Comparison of ENCODE assay signal across 24 cellular contexts in genomic region chr18:11043694-11044093, GRCh38.
DNase-seq lines count a peak whose midpoint lies in the region; ATAC-seq, FAIRE-seq and TF ChIP-seq lines count a peak whose summit lies in the region.
"Had no signal": no experiment of that assay in that cellular context is flagged by ENCODE, and none has a peak within 500 bp of the region (broad histone marks: within the 10 kb centered on the region; RNA-seq: fewer than 3 reads in every experiment).

No MANE protein-coding gene starts in this region.

- FAIRE-seq in GM12878 (lab: Jason Lieb, UNC) (no peak), HepG2 (lab: Jason Lieb, UNC) (peak; percentile 18)
- FAIRE-seq: GM12892 had no signal

- H3K4me2 ChIP-seq in GM12878 (ENCODE audit: control insufficient read depth, insufficient read depth) (no peak overlapping the region), HepG2 (ENCODE audit: low read depth, low read length) (no peak overlapping the region)
- H3K4me2 ChIP-seq: BLaER1 had no signal

- TF ChIP-seq CTCF in GM12878 (IDR thresholded peaks at IDR 0.05 in 2 of 3, conservative IDR thresholded peaks at IDR 0.05 in 1 of 3; ENCODE audit: control insufficient read depth in 2 of 3, extremely low read depth in 1 of 3, insufficient read depth in 1 of 3, low read depth in 3 of 3, low read length in 3 of 3) = no peak
- no peak for TF ChIP-seq CTCF in HepG2 (CRISPR knock-in tag; IDR thresholded peaks at IDR 0.05)
- TF ChIP-seq CTCF in right lobe of liver (IDR thresholded peaks at IDR 0.05) = no peak
- TF ChIP-seq CTCF in adrenal gland (IDR thresholded peaks at IDR 0.05) = no peak

- H3K9ac ChIP-seq in GM12878 (ENCODE audit: control insufficient read depth, insufficient read depth, low read length) (no peak overlapping the region), HepG2 (ENCODE audit: insufficient read depth, low read depth, low read length) (no peak overlapping the region)
- H3K9ac ChIP-seq: BLaER1 had no signal

- TF ChIP-seq EP300 in GM12878 (IDR thresholded peaks at IDR 0.05; ENCODE audit: borderline replicate concordance in 1 of 2, control insufficient read depth in 1 of 2, low read depth in 2 of 2, low read length in 2 of 2) = no peak
- peak in 1 of 2 experiments; percentile 16; a peak in 1 of 4 replicates for TF ChIP-seq EP300 in HepG2 (IDR thresholded peaks at IDR 0.05; ENCODE audit: low read depth in 2 of 2, low read length in 2 of 2)
- TF ChIP-seq EP300 in HepG2 (CRISPR knock-in tag; IDR thresholded peaks at IDR 0.05; ENCODE audit: borderline replicate concordance) = no peak

- peaks cover 14% of the 10 kb centered on the region for H3K9me3 ChIP-seq in GM12878 (replicated peaks; ENCODE audit: control insufficient read depth, insufficient read depth, low read length)
- H3K9me3 ChIP-seq in HepG2 (ENCODE audit: low read length) = peaks cover 8% of the 10 kb centered on the region
- H3K9me3 ChIP-seq in right lobe of liver = no peaks in the 10 kb centered on the region
- no peaks in the 10 kb centered on the region for H3K9me3 ChIP-seq in adrenal gland (replicated peaks in 1 of 3)
- H3K9me3 ChIP-seq: BE2C, BLaER1 had no signal

- H4K20me1 ChIP-seq in GM12878 (ENCODE audit: control insufficient read depth, insufficient read depth) (no peaks in the 10 kb centered on the region), HepG2 (ENCODE audit: insufficient read depth, low read length) (no peaks in the 10 kb centered on the region)
- H4K20me1 ChIP-seq: BLaER1 had no signal

- H3K9me3 Mint-ChIP-seq in naive thymus-derived CD8-positive, alpha-beta T cell = no peaks in the 10 kb centered on the region

- no peak overlapping the region for H3K4me3 Mint-ChIP-seq in naive thymus-derived CD8-positive, alpha-beta T cell
- H3K4me3 Mint-ChIP-seq: CD14-positive monocyte; CD4-positive, alpha-beta memory T cell; CD4-positive, CD25-positive, alpha-beta regulatory T cell; CD8-positive, alpha-beta memory T cell had no signal

- H3K79me2 ChIP-seq in GM12878 (ENCODE audit: control insufficient read depth, insufficient read depth, low read length) (peaks cover 64% of the 10 kb centered on the region), HepG2 (ENCODE audit: insufficient read depth, low read length) (no peaks in the 10 kb centered on the region)

- H3K27me3 ChIP-seq in GM12878 (replicated peaks in 1 of 2; ENCODE audit: control insufficient read depth in 2 of 2, insufficient read depth in 2 of 2, low read length in 1 of 2) (no peaks in the 10 kb centered on the region), HepG2 (ENCODE audit: control insufficient read depth in 1 of 2, insufficient read depth in 2 of 2, low read length in 2 of 2) (no peaks in the 10 kb centered on the region), right lobe of liver (no peaks in the 10 kb centered on the region), adrenal gland (no peaks in the 10 kb centered on the region)
- H3K27me3 ChIP-seq: BE2C, BLaER1 had no signal

- DNase-seq in GM12878 (ENCODE audit: low read depth, low spot score) (no peak), HepG2 (ENCODE audit: low spot score) (peak; percentile 46), right lobe of liver (peak in 1 of 3 donors; percentile 63), adrenal gland (no peak)
- DNase-seq in naive thymus-derived CD8-positive, alpha-beta T cell = no peak
- DNase-seq: 8988T; ACHN; BE2C; C1 segment of cervical spinal cord; CD4-positive, alpha-beta memory T cell; CD4-positive, CD25-positive, alpha-beta regulatory T cell; CD8-positive, alpha-beta memory T cell; COR-L47; DMS 273 treated with DMSO at 0.1 percent for 48 hours; DMS153; DMS53; DMS79; DND-41; EL; GF-D8 had no signal

- RAD21 ChIA-PET in GM12878 (lab: Charles Lee; ENCODE audit: unreplicated experiment) = interaction anchor here (7.5 to 9.7 kb wide), 2 partner anchors 94 to 192 kb away, joined by 78 to 157 read pairs; no protein-coding TSS in a partner anchor

- peaks cover 0 to 6% (median 0%) of the 10 kb centered on the region in 5 donors for H3K27me3 Mint-ChIP-seq in naive thymus-derived CD8-positive, alpha-beta T cell
- H3K27me3 Mint-ChIP-seq: CD8-positive, alpha-beta memory T cell had no signal

- no peaks in the 10 kb centered on the region for H3K36me3 Mint-ChIP-seq in naive thymus-derived CD8-positive, alpha-beta T cell
- H3K36me3 Mint-ChIP-seq: CD14-positive monocyte; CD4-positive, alpha-beta memory T cell; CD4-positive, CD25-positive, alpha-beta regulatory T cell; CD8-positive, alpha-beta memory T cell had no signal

- H3K4me1 ChIP-seq in GM12878 (ENCODE audit: control insufficient read depth, insufficient read depth, low read length) (peaks cover 25% of the 10 kb centered on the region), HepG2 (ENCODE audit: insufficient read depth, low read length) (peaks cover 37% of the 10 kb centered on the region), right lobe of liver (peaks cover 0 to 5% (median 0%) of the 10 kb centered on the region in 4 donors), adrenal gland (replicated peaks in 1 of 2) (peaks cover 0 to 6% of the 10 kb centered on the region in 2 donors)
- H3K4me1 ChIP-seq: BE2C, BLaER1 had no signal

- no peak overlapping the region for H3K27ac ChIP-seq in GM12878 (ENCODE audit: control insufficient read depth, insufficient read depth)
- H3K27ac ChIP-seq in HepG2 (ENCODE audit: extremely low read length, insufficient read depth, low read length) = peak overlapping the region; percentile 14
- no peak overlapping the region for H3K27ac ChIP-seq in right lobe of liver
- no peak overlapping the region for H3K27ac ChIP-seq in adrenal gland
- H3K27ac ChIP-seq: BLaER1 had no signal

- BruUV-seq in GM12878 (replicated peaks; lab: Mats Ljungman, UMichigan) (no TSS peak), HepG2 (replicated peaks; lab: Mats Ljungman, UMichigan) (no TSS peak)

- ATAC-seq in GM12878 (no peak), HepG2 (no peak), right lobe of liver (peak in 3 of 4 donors; percentile 21 to 59 (median 33)), GM18498 (IDR thresholded peaks at IDR 0.05; ENCODE audit: unreplicated experiment) (no peak)
- ATAC-seq in naive thymus-derived CD8-positive, alpha-beta T cell = no peak

- TF ChIP-seq RAD21 in GM12878 (IDR thresholded peaks at IDR 0.05; ENCODE audit: insufficient read depth, low read depth, low read length) (no peak), HepG2 (CRISPR knock-in tag; IDR thresholded peaks at IDR 0.05) (no peak)

- 78% methylated on average over 7 of the region's 7 CpGs for WGBS in GM12878 (ENCODE audit: insufficient coverage, insufficient replicate concordance, low lambda C conversion rate, missing lambda C conversion rate)
- WGBS in HepG2 (ENCODE audit: low lambda C conversion rate) = 63% methylated on average over 7 of the region's 7 CpGs
- WGBS in right lobe of liver (ENCODE audit: insufficient coverage, low coverage, low lambda C conversion rate, missing lambda C conversion rate) = 58% methylated on average over 5 of the region's 7 CpGs
- WGBS in adrenal gland, 4 donors = 74 to 85% (median 85%) methylated on average over 7 of the region's 7 CpGs

- H3K4me1 Mint-ChIP-seq in naive thymus-derived CD8-positive, alpha-beta T cell = no peaks in the 10 kb centered on the region
- H3K4me1 Mint-ChIP-seq: CD14-positive monocyte; CD4-positive, alpha-beta memory T cell; CD4-positive, CD25-positive, alpha-beta regulatory T cell; CD8-positive, alpha-beta memory T cell had no signal

- intact Hi-C loops in GM12878 (cut with micrococcal nuclease; ENCODE audit: unreplicated experiment) = loop anchor here (5.0 to 10.0 kb wide), 2 partner anchors 36 to 51 kb away; no protein-coding TSS in a partner anchor
- intact Hi-C loops in HepG2 (cut with micrococcal nuclease; ENCODE audit: unreplicated experiment) = loop anchor here (5.0 kb wide), 1 partner anchor 79 kb away; no protein-coding TSS in a partner anchor
- intact Hi-C loops in right lobe of liver (cut with DNase I) = loop anchor here (10.0 kb wide), 2 partner anchors 59 to 189 kb away; no protein-coding TSS in a partner anchor
- intact Hi-C loops in adrenal gland (cut with DNase I) = loop anchor here (5.0 to 10.0 kb wide), 2 partner anchors 111 to 191 kb away; no protein-coding TSS in a partner anchor

- SMC1A ChIA-PET in GM12878 (lab: Charles Lee; ENCODE audit: uncharacterized antibody, unreplicated experiment) = interaction anchor here (7.4 to 10.8 kb wide), 3 partner anchors 9 to 191 kb away, joined by 57 to 196 read pairs (median 118); no protein-coding TSS in a partner anchor

- TF ChIP-seq POLR2A in GM12878 (IDR thresholded peaks at IDR 0.05; ENCODE audit: low read depth, low read length) = no peak
- TF ChIP-seq POLR2A in HepG2 (IDR thresholded peaks at IDR 0.05; ENCODE audit: insufficient read depth in 1 of 2, low read depth in 2 of 2, low read length in 2 of 2) = no peak
- TF ChIP-seq POLR2A in right lobe of liver (IDR thresholded peaks at IDR 0.05) = no peak
- no peak for TF ChIP-seq POLR2A in adrenal gland (IDR thresholded peaks at IDR 0.05)

- H3K4me3 ChIP-seq in GM12878 (no peak overlapping the region), HepG2 (replicated peaks in 1 of 3; ENCODE audit: insufficient read depth in 1 of 3, low read depth in 2 of 3, low read length in 3 of 3) (no peak overlapping the region), right lobe of liver (no peak overlapping the region), adrenal gland (no peak overlapping the region)
- H3K4me3 ChIP-seq: BLaER1 had no signal

- H3K27ac Mint-ChIP-seq in naive thymus-derived CD8-positive, alpha-beta T cell = no peak overlapping the region
- H3K27ac Mint-ChIP-seq: CD14-positive monocyte; CD4-positive, alpha-beta memory T cell; CD4-positive, CD25-positive, alpha-beta regulatory T cell had no signal

- POLR2A ChIA-PET in GM12878 (lab: Charles Lee) (interaction anchor here (2.9 kb wide), 1 partner anchor 89 kb away, joined by 7 read pairs; no protein-coding TSS in a partner anchor), HepG2 (lab: Yijun Ruan, JAX) (no interaction called here)
- POLR2A ChIA-PET in naive thymus-derived CD8-positive, alpha-beta T cell (lab: Charles Lee) = no interaction called here

- H2AFZ ChIP-seq in GM12878 (ENCODE audit: control insufficient read depth, low read depth, low read length) (no peak overlapping the region), HepG2 (ENCODE audit: low read length) (no peak overlapping the region)

- CTCF ChIA-PET in GM12878 (lab: Yijun Ruan, JAX) = interaction anchor here (5.7 to 8.3 kb wide), 3 partner anchors 7 to 191 kb away, joined by 35 to 192 read pairs (median 55); no protein-coding TSS in a partner anchor
- CTCF ChIA-PET in HepG2 (lab: Yijun Ruan, JAX; ENCODE audit: low intra/inter-chr PET ratio, low total read pairs) = no interaction called here

- peaks cover 0 to 7% of the 10 kb centered on the region in 2 experiments; a peak in 1 of 4 replicates for H3K36me3 ChIP-seq in GM12878 (ENCODE audit: control insufficient read depth in 2 of 2, insufficient read depth in 2 of 2, low read length in 1 of 2)
- no peaks in the 10 kb centered on the region; a peak in 1 of 5 replicates for H3K36me3 ChIP-seq in HepG2 (replicated peaks in 1 of 2; ENCODE audit: control insufficient read depth in 1 of 2, insufficient read depth in 2 of 2, low read length in 2 of 2)
- H3K36me3 ChIP-seq in right lobe of liver = no peaks in the 10 kb centered on the region
- no peaks in the 10 kb centered on the region for H3K36me3 ChIP-seq in adrenal gland (replicated peaks in 1 of 2)
- H3K36me3 ChIP-seq: BE2C, BLaER1 had no signal

- in situ Hi-C loops in GM12878 (cut with MboI) (loop anchor here (5.0 kb wide), 1 partner anchor 191 kb away; no protein-coding TSS in a partner anchor), HepG2 (cut with HindIII; ENCODE audit: extremely low pct_ligation_motif_present, low pct_unique_long_range_greater_than_20kb) (loop anchor here (5.0 to 10.0 kb wide), 3 partner anchors 71 to 191 kb away; partner anchors contain the start of gene PIEZO2)

Comparison
In these comparisons a context has a peak if more than half of its experiments do, and no peak if none do; other contexts are left out.
1. ATAC-seq: peak in right lobe of liver (3 of 4); none in GM12878 (single experiment), HepG2 (single experiment), GM18498 (single experiment) and naive thymus-derived CD8-positive, alpha-beta T cell (0 of 2).
2. Of the 75 proteins assayed by ChIP-seq in both HepG2 and GM12878: peak only in HepG2: none; only in GM12878: NR2F1; in both: none; in neither: 73; mixed calls (peak in some experiments, not most) for 1.